ENCODE assay signal across 8 cellular contexts in genomic region chr6:107460074-107460631, GRCh38. TPM values are rescaled to one million over a fixed set of nuclear protein-coding genes. Genes with fewer than 3 reads are reported as not detected.
DNase-seq lines count a peak whose midpoint lies in the region; ATAC-seq and TF ChIP-seq lines count a peak whose summit lies in the region.

No MANE protein-coding gene starts in this region.

- H3K27me3 ChIP-seq in GM23338 (ENCODE audit: insufficient read depth), result no peaks in the 10 kb centered on the region
- H3K27me3 ChIP-seq in PC-9 (ENCODE audit: insufficient read depth, low read depth), result no peaks in the 10 kb centered on the region

- H4K20me1 ChIP-seq in GM23338 (replicated peaks; ENCODE audit: insufficient read depth) (no peaks in the 10 kb centered on the region), PC-9 (ENCODE audit: insufficient read depth) (no peaks in the 10 kb centered on the region)

- H3K4me2 ChIP-seq in GM23338 (peak overlapping the region; percentile 79), PC-9 (peak overlapping the region; percentile 96)

- no peak for TF ChIP-seq CTCF in GM23338 (conservative IDR thresholded peaks at IDR 0.05; ENCODE audit: low read depth in 2 of 2)
- no peak for TF ChIP-seq CTCF in PC-9 (conservative IDR thresholded peaks at IDR 0.05)
- no peak for TF ChIP-seq CTCF in nephron (IDR thresholded peaks at IDR 0.05; ENCODE audit: unreplicated experiment in 3 of 3)

- H3K36me3 Mint-ChIP-seq in GM23338 (ENCODE audit: low read depth) (no peaks in the 10 kb centered on the region; the same call in 2 of the 3 replicates), nephron (ENCODE audit: low read depth) (no peaks in the 10 kb centered on the region)
- H3K36me3 Mint-ChIP-seq in effector memory CD8-positive, alpha-beta T cell (ENCODE audit: insufficient read depth), result peaks cover 19% of the 10 kb centered on the region

- POLR2A ChIA-PET in PC-9 (lab: Charles Lee; ENCODE audit: unreplicated experiment), result interaction anchor here (0.6 to 1.0 kb wide), 4 partner anchors 181 to 1078 kb away, joined by 3 to 9 read pairs (median 6); partner anchors contain the start of gene SEC63

- peak; percentile 73 for DNase-seq in GM23338 (ENCODE audit: low spot score)
- DNase-seq in PC-9, result no peak
- no peak for DNase-seq in effector memory CD8-positive, alpha-beta T cell
- DNase-seq in EL, result no peak
- DNase-seq in AG08395 (ENCODE audit: low spot score), result no peak

- TSS peak; percentile 92 for BruUV-seq in PC-9 (replicated peaks; lab: Mats Ljungman, UMichigan)

- no peaks in the 10 kb centered on the region for H3F3A ChIP-seq in GM23338 (replicated peaks; ENCODE audit: low read depth)
- H3F3A ChIP-seq in PC-9 (ENCODE audit: insufficient read depth, low read depth), result peaks cover 5% of the 10 kb centered on the region; the same call in 1 of the 2 replicates

- intact Hi-C loops in PC-9 (cut with micrococcal nuclease; ENCODE audit: unreplicated experiment), result no loop called here

- H3K4me1 ChIP-seq in GM23338 (ENCODE audit: insufficient read depth) (0 out of 2 replicates have a peak, but pooled peaks cover 4% of the 10 kb centered on the region), PC-9 (replicated peaks; ENCODE audit: insufficient read depth) (peaks cover 20% of the 10 kb centered on the region)

- H3K9me2 ChIP-seq in GM23338 (ENCODE audit: insufficient read depth) (no peaks in the 10 kb centered on the region), PC-9 (ENCODE audit: insufficient read depth) (no peaks in the 10 kb centered on the region)

- H3K9me3 ChIP-seq in PC-9 (ENCODE audit: insufficient read depth, low read depth), result no peaks in the 10 kb centered on the region

- no peak overlapping the region for H3K27ac ChIP-seq in GM23338 (ENCODE audit: low read depth)
- peak overlapping the region; percentile 62 for H3K27ac ChIP-seq in PC-9

- H3K27ac Mint-ChIP-seq in GM23338 (no peak overlapping the region), nephron (peak overlapping the region; percentile 79 to 94 (median 85))
- H3K27ac Mint-ChIP-seq in effector memory CD8-positive, alpha-beta T cell, result peak overlapping the region; percentile 89 to 94

- H3K79me2 ChIP-seq in GM23338 (replicated peaks; ENCODE audit: insufficient read depth) (peaks cover 35% of the 10 kb centered on the region), PC-9 (ENCODE audit: low read depth) (peaks cover 38% of the 10 kb centered on the region)

- no peaks in the 10 kb centered on the region for H3K36me3 ChIP-seq in GM23338 (ENCODE audit: insufficient read depth)
- no peaks in the 10 kb centered on the region for H3K36me3 ChIP-seq in PC-9 (ENCODE audit: low read depth)

- peaks cover 7% of the 10 kb centered on the region for H3K4me1 Mint-ChIP-seq in GM23338
- H3K4me1 Mint-ChIP-seq in effector memory CD8-positive, alpha-beta T cell (ENCODE audit: low read depth in 2 of 2), result peaks cover 14 to 23% of the 10 kb centered on the region in 2 donors
- peaks cover 19% of the 10 kb centered on the region for H3K4me1 Mint-ChIP-seq in nephron

- H3K4me3 Mint-ChIP-seq in GM23338 (peak overlapping the region; percentile 88), nephron (peak overlapping the region; percentile 85 to 96 (median 94))
- peak overlapping the region; percentile 94 to 99 for H3K4me3 Mint-ChIP-seq in effector memory CD8-positive, alpha-beta T cell

- ATAC-seq in GM23338 (peak; percentile 52), HG02642 (IDR thresholded peaks at IDR 0.05; ENCODE audit: poor library complexity, unreplicated experiment) (no peak), HG02970 (IDR thresholded peaks at IDR 0.05; ENCODE audit: low FRiP score, unreplicated experiment) (no peak)
- ATAC-seq in effector memory CD8-positive, alpha-beta T cell (replicated peaks), result no peak

- H3K4me3 ChIP-seq in GM23338 (peak overlapping the region; percentile 87), PC-9 (peak overlapping the region; percentile 82)

- peaks cover 5% of the 10 kb centered on the region for H3K27me3 Mint-ChIP-seq in GM23338 (ENCODE audit: insufficient read depth, low read depth, poor library complexity)
- H3K27me3 Mint-ChIP-seq in effector memory CD8-positive, alpha-beta T cell, result no peaks in the 10 kb centered on the region
- no peaks in the 10 kb centered on the region for H3K27me3 Mint-ChIP-seq in nephron (ENCODE audit: low read depth)

- CTCF ChIA-PET in PC-9 (lab: Charles Lee), result interaction anchor here (0.8 kb wide), 1 partner anchor 255 kb away, joined by 15 read pairs; no protein-coding TSS in a partner anchor

- H3K9me3 Mint-ChIP-seq in GM23338, result no peaks in the 10 kb centered on the region
- H3K9me3 Mint-ChIP-seq in effector memory CD8-positive, alpha-beta T cell, result no peaks in the 10 kb centered on the region
- H3K9me3 Mint-ChIP-seq in nephron, result no peaks in the 10 kb centered on the region

- H2AFZ ChIP-seq in GM23338 (peak overlapping the region; percentile 66; the same call in 1 of the 2 replicates), PC-9 (peak overlapping the region; percentile 96)

TF ChIP-seq in GM23338, 12 proteins besides CTCF, POLR2A, EP300 and RAD21:
- TF ChIP-seq ZNF114 (CRISPR knock-in tag; IDR thresholded peaks at IDR 0.05), result no peak
- no peak for TF ChIP-seq EZH2 (IDR thresholded peaks at IDR 0.05; ENCODE audit: low read depth, unreplicated experiment)
- TF ChIP-seq, protein P1, sequence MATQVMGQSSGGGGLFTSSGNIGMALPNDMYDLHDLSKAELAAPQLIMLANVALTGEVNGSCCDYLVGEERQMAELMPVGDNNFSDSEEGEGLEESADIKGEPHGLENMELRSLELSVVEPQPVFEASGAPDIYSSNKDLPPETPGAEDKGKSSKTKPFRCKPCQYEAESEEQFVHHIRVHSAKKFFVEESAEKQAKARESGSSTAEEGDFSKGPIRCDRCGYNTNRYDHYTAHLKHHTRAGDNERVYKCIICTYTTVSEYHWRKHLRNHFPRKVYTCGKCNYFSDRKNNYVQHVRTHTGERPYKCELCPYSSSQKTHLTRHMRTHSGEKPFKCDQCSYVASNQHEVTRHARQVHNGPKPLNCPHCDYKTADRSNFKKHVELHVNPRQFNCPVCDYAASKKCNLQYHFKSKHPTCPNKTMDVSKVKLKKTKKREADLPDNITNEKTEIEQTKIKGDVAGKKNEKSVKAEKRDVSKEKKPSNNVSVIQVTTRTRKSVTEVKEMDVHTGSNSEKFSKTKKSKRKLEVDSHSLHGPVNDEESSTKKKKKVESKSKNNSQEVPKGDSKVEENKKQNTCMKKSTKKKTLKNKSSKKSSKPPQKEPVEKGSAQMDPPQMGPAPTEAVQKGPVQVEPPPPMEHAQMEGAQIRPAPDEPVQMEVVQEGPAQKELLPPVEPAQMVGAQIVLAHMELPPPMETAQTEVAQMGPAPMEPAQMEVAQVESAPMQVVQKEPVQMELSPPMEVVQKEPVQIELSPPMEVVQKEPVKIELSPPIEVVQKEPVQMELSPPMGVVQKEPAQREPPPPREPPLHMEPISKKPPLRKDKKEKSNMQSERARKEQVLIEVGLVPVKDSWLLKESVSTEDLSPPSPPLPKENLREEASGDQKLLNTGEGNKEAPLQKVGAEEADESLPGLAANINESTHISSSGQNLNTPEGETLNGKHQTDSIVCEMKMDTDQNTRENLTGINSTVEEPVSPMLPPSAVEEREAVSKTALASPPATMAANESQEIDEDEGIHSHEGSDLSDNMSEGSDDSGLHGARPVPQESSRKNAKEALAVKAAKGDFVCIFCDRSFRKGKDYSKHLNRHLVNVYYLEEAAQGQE (IDR thresholded peaks at IDR 0.05; ENCODE audit: unreplicated experiment), result no peak

RNA-seq across cellular contexts. Expression of gene PDSS2, which starts 0.8 kb away (rescaled TPM):
- 14.5 and 16.7 TPM in 2 replicates for total RNA-seq in GM23338 (2014; rRNA removed; shearing (Covaris generic))
- 5.6 and 7.3 TPM in 2 replicates for polyA plus RNA-seq in GM23338 (2016; fragmentation: Nextera tagmentation; extraction: Ambion mirVana)
- 17.2 and 17.8 TPM in 2 replicates for total RNA-seq in PC-9 (2021)

RNA-seq across cellular contexts. Expression of gene SOBP, which starts 29.8 kb away (rescaled TPM):
- total RNA-seq in GM23338 (2014; rRNA removed; shearing (Covaris generic)), result 3.0 and 3.1 TPM in 2 replicates
- 1.5 and 2.2 TPM in 2 replicates for polyA plus RNA-seq in GM23338 (2016; fragmentation: Nextera tagmentation; extraction: Ambion mirVana)
- 0.22 TPM in 1 of 2 replicates, not detected in the other for total RNA-seq in PC-9 (2021)
